Comparison of ENCODE assay signal across 9 cellular contexts in the genomic region with DNA sequence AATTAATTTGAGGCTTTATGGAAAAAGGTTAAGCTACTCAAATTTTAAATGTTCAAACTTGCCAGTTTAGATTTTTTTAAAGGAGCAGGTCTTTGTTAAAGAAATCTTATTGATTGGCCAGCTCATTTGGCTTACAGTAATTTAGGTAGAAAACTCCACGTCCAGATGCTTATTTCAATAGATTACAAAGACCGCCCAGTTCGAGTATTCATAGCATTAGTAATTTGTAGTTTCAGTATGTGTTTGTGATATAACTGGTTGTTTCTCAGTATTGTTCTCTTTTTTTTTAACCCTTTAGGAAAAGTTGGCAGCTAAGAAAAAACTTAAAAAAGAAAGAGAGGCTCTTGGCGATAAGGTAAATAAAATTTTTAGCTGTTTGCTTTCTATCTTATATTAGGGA. TPM values are rescaled to one million over a fixed set of nuclear protein-coding genes. Genes with fewer than 3 reads are reported as not detected.
DNase-seq lines count a peak whose midpoint lies in the region; ATAC-seq and TF ChIP-seq lines count a peak whose summit lies in the region.
"Had no signal": no experiment of that assay in that cellular context is flagged by ENCODE, and none has a peak within 500 bp of the region (broad histone marks: within the 10 kb centered on the region; RNA-seq: fewer than 3 reads in every experiment).

No MANE protein-coding gene starts in this region.

- peaks cover 10% of the 10 kb centered on the region for H3K36me3 Mint-ChIP-seq in IgD-negative memory B cell

- peaks cover 10% of the 10 kb centered on the region for H3K27me3 Mint-ChIP-seq in IgD-negative memory B cell

- in situ Hi-C loops in gastrocnemius medialis (cut with MboI; ENCODE audit: low sequenced_read_pairs in 4 of 4), result no loop called here

- no peak for TF ChIP-seq CTCF in gastrocnemius medialis (IDR thresholded peaks at IDR 0.05 in 4 of 5, conservative IDR thresholded peaks at IDR 0.05 in 1 of 5)

- H3K4me3 ChIP-seq in duodenal mucosa (ENCODE audit: low read depth in 1 of 2, low read length in 2 of 2) (peak overlapping the region; percentile 95), gastrocnemius medialis (peak overlapping the region in 3 of 4 donors; percentile 75 to 95 (median 94))

- peaks cover 7 to 13% (median 8%) of the 10 kb centered on the region in 3 donors for H3K9me3 Mint-ChIP-seq in IgD-negative memory B cell

- H3K27ac ChIP-seq in duodenal mucosa (ENCODE audit: low read depth, low read length) (no peak overlapping the region), gastrocnemius medialis (no peak overlapping the region)

- H3K9ac ChIP-seq in duodenal mucosa (ENCODE audit: low read depth in 1 of 2, low read length in 2 of 2), result peak overlapping the region in 1 of 2 donors; percentile 22

- peak; percentile 28 for ATAC-seq in GM18867 (IDR thresholded peaks at IDR 0.05; ENCODE audit: unreplicated experiment)
- no peak for ATAC-seq in gastrocnemius medialis
- no peak for ATAC-seq in HG02588 (IDR thresholded peaks at IDR 0.05; ENCODE audit: unreplicated experiment)

- peaks cover 26 to 46% (median 33%) of the 10 kb centered on the region in 3 donors for H3K4me1 Mint-ChIP-seq in IgD-negative memory B cell

- no peak for TF ChIP-seq POLR2A in gastrocnemius medialis (IDR thresholded peaks at IDR 0.05)

- H3K9me3 ChIP-seq in duodenal mucosa (ENCODE audit: control insufficient read depth in 1 of 2, low read length in 2 of 2), result peaks cover 2 to 5% of the 10 kb centered on the region in 2 donors
- no peaks in the 10 kb centered on the region for H3K9me3 ChIP-seq in gastrocnemius medialis

- H3K27ac Mint-ChIP-seq in IgD-negative memory B cell, result no peak overlapping the region

- intact Hi-C loops in gastrocnemius medialis (cut with DNase I; ENCODE audit: low total_unique reads), result no loop called here

- DNase-seq in gastrocnemius medialis (no peak), activated gamma-delta T cell (lab: John Stamatoyannopoulos, UW) (no peak), NCI-H1105 (lab: John Stamatoyannopoulos, UW) (no peak)
- DNase-seq in activated CD4-positive, CD25-positive, alpha-beta regulatory T cell (lab: John Stamatoyannopoulos, UW), result no peak
- DNase-seq: retina had no signal

- H3K36me3 ChIP-seq in duodenal mucosa (ENCODE audit: control insufficient read depth in 1 of 2, insufficient read depth in 2 of 2, low read length in 2 of 2), result peaks cover 0 to 21% of the 10 kb centered on the region in 2 donors
- H3K36me3 ChIP-seq in gastrocnemius medialis, result peaks cover 0 to 28% of the 10 kb centered on the region in 2 donors

- peaks cover 19 to 22% of the 10 kb centered on the region in 2 donors for H3K4me1 ChIP-seq in duodenal mucosa (ENCODE audit: control insufficient read depth in 1 of 2, insufficient read depth in 2 of 2, low read length in 2 of 2)
- peaks cover 24 to 26% of the 10 kb centered on the region in 2 donors for H3K4me1 ChIP-seq in gastrocnemius medialis

- peaks cover 6 to 9% of the 10 kb centered on the region in 2 donors for H3K27me3 ChIP-seq in duodenal mucosa (ENCODE audit: control insufficient read depth in 1 of 2, insufficient read depth in 2 of 2, low read length in 2 of 2)
- H3K27me3 ChIP-seq in gastrocnemius medialis, result peaks cover 0 to 11% (median 11%) of the 10 kb centered on the region in 3 donors

- H3K4me3 Mint-ChIP-seq in IgD-negative memory B cell, result peak overlapping the region; percentile 2 to 99 (median 36)

RNA-seq across cellular contexts. Expression of a gene that starts 1.6 kb away (rescaled TPM):
- 55.2 TPM for polyA plus RNA-seq in IgD-negative memory B cell
- 10 to 100 TPM; 35.9 to 61.9 (median 52.4) TPM for total RNA-seq in gastrocnemius medialis

RNA-seq across cellular contexts. Expression of a gene that starts 25.5 kb away (rescaled TPM):
- 0.15 TPM for polyA plus RNA-seq in IgD-negative memory B cell
- total RNA-seq in gastrocnemius medialis, result under 1 TPM in 1 of 4 donors, not detected in 3; 0.35 TPM

RNA-seq across cellular contexts. Expression of a gene that starts 25.7 kb away (rescaled TPM):
- 263 TPM for polyA plus RNA-seq in IgD-negative memory B cell
- 100 to 1,000 TPM; 122 to 168 (median 128) TPM for total RNA-seq in gastrocnemius medialis
